Comparison of ENCODE assay signal across 26 cellular contexts in the genomic region with DNA sequence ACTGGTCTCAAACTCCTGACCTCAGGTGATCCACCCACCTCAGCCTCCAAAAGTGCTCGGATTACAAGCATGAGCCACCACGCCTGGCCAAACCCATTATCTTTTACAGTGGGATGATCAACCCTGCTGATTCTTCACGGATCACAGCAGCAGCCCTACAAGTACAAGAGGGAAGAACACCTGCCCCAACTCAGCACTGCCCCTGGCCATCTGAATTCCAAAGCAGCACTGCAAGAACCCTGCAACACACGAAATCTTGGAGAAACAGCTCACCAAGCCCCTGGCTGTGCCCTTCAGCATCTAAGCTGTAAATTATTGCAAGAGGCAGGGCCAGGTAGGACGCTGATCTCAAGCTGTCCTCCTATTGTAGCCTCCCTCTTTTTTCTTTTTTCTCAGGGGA. TPM values are rescaled to one million over a fixed set of nuclear protein-coding genes. Genes with fewer than 3 reads are reported as not detected.
"Had no signal": no experiment of that assay in that cellular context is flagged by ENCODE, and none has a peak within 500 bp of the region (broad histone marks: within the 10 kb centered on the region; RNA-seq: fewer than 3 reads in every experiment).

No MANE protein-coding gene starts in this region.

- H3K4me1 ChIP-seq: stomach, suprapubic skin, testis, thyroid gland, tibial artery, tibial nerve, transverse colon, upper lobe of left lung, upper lobe of right lung, uterus, vagina had no signal

- H3K4me3 ChIP-seq: stomach, suprapubic skin, testis, thoracic aorta, thyroid gland, tibial artery, tibial nerve, transverse colon, upper lobe of left lung, upper lobe of right lung, uterus, vagina had no signal

- H3K36me3 ChIP-seq: stomach, suprapubic skin, thoracic aorta, thyroid gland, tibial artery, tibial nerve, transverse colon, upper lobe of left lung, upper lobe of right lung, uterus, vagina had no signal

- DNase-seq: stimulated activated CD4-positive, alpha-beta T cell treated with anti-CD3 and anti-CD28 coated beads, Interleukin-2, amount 100 ng/mL, for 48 hours; stimulated activated CD4-positive, alpha-beta T cell treated with anti-CD3 and anti-CD28 coated beads, Interleukin-4, amount 100 ng/mL, for 1 hour; stimulated activated CD4-positive, alpha-beta T cell treated with anti-CD3 and anti-CD28 coated beads, Interleukin-4, amount 100 ng/mL, for 24 hours; stimulated activated CD4-positive, alpha-beta T cell treated with anti-CD3 and anti-CD28 coated beads, Interleukin-4, amount 100 ng/mL, for 4 hours; stimulated activated CD8-positive, alpha-beta memory T cell treated with anti-CD3 and anti-CD28 coated beads, Interleukin-4, amount 100 ng/mL, for 48 hours; stimulated activated naive B cell treated with anti-CD40 and anti-IgM and Interleukin-4, amounts not matched to agents 10 μg/mL and 1 μg/mL and 100 μg/mL, for 72 hours; stimulated activated naive CD4-positive, alpha-beta T cell; stimulated activated naive CD4-positive, alpha-beta T cell treated with Interleukin-2 at 50 U/mL for 16 hours; stimulated activated naive CD8-positive, alpha-beta T cell treated with anti-CD3 and anti-CD28 coated beads, Interleukin-15, amount 100 ng/mL, for 72 hours; stimulated activated naive CD8-positive, alpha-beta T cell treated with anti-CD3 and anti-CD28 coated beads, Interleukin-15, Interleukin-2, amounts not matched to agents 100 U/mL and 50 U/mL, for 24 hours; stomach; substantia nigra; testis; thyroid gland; tibial artery; transverse colon; upper lobe of left lung; upper lobe of right lung; uterus had no signal

- H3K27me3 ChIP-seq: suprapubic skin, testis, thyroid gland, tibial artery, tibial nerve, transverse colon, upper lobe of left lung, upper lobe of right lung, uterus, vagina had no signal

- H3K27ac ChIP-seq: stomach, suprapubic skin, testis, thoracic aorta, thyroid gland, tibial artery, tibial nerve, transverse colon, upper lobe of left lung, upper lobe of right lung, uterus, vagina had no signal

- H3K9me3 ChIP-seq: suprapubic skin, testis, thoracic aorta, thyroid gland, tibial artery, transverse colon, upper lobe of right lung, uterus, vagina had no signal

- ATAC-seq: stimulated activated effector memory CD8-positive, alpha-beta T cell treated with anti-CD3 and anti-CD28 coated beads, Interleukin-12 subunit alpha, Interleukin-12 subunit beta, amount 100 ng/mL, for 72 hours; stimulated activated memory B cell treated with anti-CD40 and anti-IgM and Interleukin-4, amounts not matched to agents 10 μg/mL and 1 μg/mL and 100 μg/mL, for 72 hours; stimulated activated naive B cell treated with anti-CD40 and anti-IgM and Interleukin-4, amounts not matched to agents 10 μg/mL and 1 μg/mL and 100 μg/mL, for 72 hours; stimulated activated naive CD8-positive, alpha-beta T cell treated with anti-CD3 and anti-CD28 coated beads, Interleukin-15, amount 100 ng/mL, for 72 hours; stimulated activated naive CD8-positive, alpha-beta T cell treated with anti-CD3 and anti-CD28 coated beads, Interleukin-15, Interleukin-2, amounts not matched to agents 100 U/mL and 50 U/mL, for 24 hours; upper lobe of right lung had no signal

RNA-seq across cellular contexts. Expression of a gene that starts 54.5 kb away (rescaled TPM):
- polyA plus RNA-seq: stomach, urinary bladder had no signal
